Comparison of ENCODE assay signal across 11 cellular contexts in the genomic region with DNA sequence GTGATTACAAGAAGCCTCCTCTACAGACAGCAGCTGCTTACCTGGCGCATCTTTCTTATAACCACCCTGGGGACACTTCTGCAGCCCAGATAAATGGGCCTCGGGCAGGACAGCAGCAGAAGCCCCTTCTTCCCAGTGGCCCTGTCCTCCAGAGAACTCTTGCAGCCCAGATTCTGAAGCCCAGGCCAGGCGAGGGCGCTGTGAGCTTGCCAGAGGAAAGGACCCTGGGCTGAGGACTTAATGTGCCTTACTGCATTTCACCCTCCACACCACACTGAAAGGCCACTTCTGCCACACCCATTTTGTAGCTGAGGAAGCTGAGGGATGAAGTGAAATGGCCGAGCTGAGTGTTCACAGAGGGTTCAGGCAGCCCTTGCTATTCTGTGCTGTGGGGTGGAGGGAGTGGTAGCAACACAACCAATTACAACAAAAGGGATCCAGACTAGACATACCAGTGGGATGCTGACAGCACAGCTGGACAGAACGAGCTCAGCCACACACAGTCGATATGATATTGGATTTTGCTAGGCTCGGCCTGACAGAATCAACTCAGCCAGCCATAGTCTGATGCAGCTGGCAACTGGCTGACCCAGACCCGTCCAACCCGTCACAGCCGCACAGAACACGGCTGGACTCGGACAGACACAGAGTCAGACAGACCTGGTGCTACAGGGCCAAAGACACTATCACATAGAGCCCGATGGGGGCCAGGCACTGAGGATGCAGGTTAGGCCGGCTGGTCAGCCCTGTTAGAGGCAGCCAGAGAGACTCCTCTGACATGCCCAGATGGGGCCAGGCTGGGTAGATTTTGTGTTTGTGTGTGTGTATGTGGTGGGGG. TPM values are rescaled to one million over a fixed set of nuclear protein-coding genes. Genes with fewer than 3 reads are reported as not detected.
A peak's percentile ranks its signal among the peaks of the same experiment; 100 is the strongest.
DNase-seq lines count a peak whose midpoint lies in the region; ATAC-seq, FAIRE-seq and TF ChIP-seq lines count a peak whose summit lies in the region.
"Had no signal": no experiment of that assay in that cellular context is flagged by ENCODE, and none has a peak within 500 bp of the region (broad histone marks: within the 10 kb centered on the region; RNA-seq: fewer than 3 reads in every experiment).

No MANE protein-coding gene starts in this region.

- ATAC-seq in HCT116 (peak; percentile 38), GM21723 (IDR thresholded peaks at IDR 0.05; ENCODE audit: unreplicated experiment) (no peak)

- intact Hi-C loops in Calu3 (cut with micrococcal nuclease; ENCODE audit: unreplicated experiment) (no loop called here), HCT116 (cut with micrococcal nuclease) (no loop called here)

- H3K27me3 Mint-ChIP-seq in Calu3 (ENCODE audit: unreplicated experiment), result no peaks in the 10 kb centered on the region

- no TSS peak for BruUV-seq in Calu3 (replicated peaks; lab: Mats Ljungman, UMichigan)
- BruUV-seq in HCT116 (replicated peaks; lab: Mats Ljungman, UMichigan), result no TSS peak

- no peak overlapping the region for H3K27ac Mint-ChIP-seq in Calu3 (ENCODE audit: unreplicated experiment)
- H3K27ac Mint-ChIP-seq: activated naive CD4-positive, alpha-beta T cell treated with anti-CD3 and anti-CD28 coated beads, Interleukin-2, amount 10 ng/mL, durations not matched to agents 7 days and 5 days had no signal

- TF ChIP-seq POLR2A in HCT116 (IDR thresholded peaks at IDR 0.05; ENCODE audit: borderline replicate concordance, extremely low read depth, insufficient read depth, insufficient read length), result no peak
- TF ChIP-seq POLR2A in H54 (IDR thresholded peaks at IDR 0.05; ENCODE audit: low read depth, low read length), result no peak

- dilution Hi-C loops in keratinocyte (cut with MboI; ENCODE audit: extremely low pct_ligation_motif_present, low sequenced_read_pairs), result no loop called here

- H3K4me2 ChIP-seq in HCT116 (ENCODE audit: low read length) (no peak overlapping the region), keratinocyte (ENCODE audit: control insufficient read depth, extremely low read depth, insufficient read depth, low read depth, low read length) (no peak overlapping the region)

- H3K4me1 ChIP-seq in HCT116 (ENCODE audit: control insufficient read depth in 1 of 2, insufficient read depth in 2 of 2, low read length in 2 of 2) (peaks cover 11 to 28% of the 10 kb centered on the region in 2 experiments), keratinocyte (ENCODE audit: control insufficient read depth, extremely low read depth, insufficient read depth, low read length) (peaks cover 22% of the 10 kb centered on the region)

- no peak overlapping the region for H3K4me3 Mint-ChIP-seq in Calu3 (ENCODE audit: low read depth, unreplicated experiment)
- H3K4me3 Mint-ChIP-seq: activated naive CD4-positive, alpha-beta T cell treated with anti-CD3 and anti-CD28 coated beads, Interleukin-2, amount 10 ng/mL, durations not matched to agents 7 days and 5 days had no signal

- CTCF ChIA-PET in Calu3 (lab: Charles Lee) (interaction anchor here (0.5 to 1.2 kb wide), 3 partner anchors 17 to 353 kb away, joined by 3 to 5 read pairs (median 4); a partner anchor contains a TSS), HCT116 (lab: Charles Lee) (interaction anchor here (0.6 to 1.4 kb wide), 10 partner anchors 9 to 223 kb away, joined by 3 to 6 read pairs (median 4); no protein-coding TSS in a partner anchor)

- no peaks in the 10 kb centered on the region for H3K9me1 ChIP-seq in keratinocyte (ENCODE audit: control insufficient read depth, extremely low read depth, insufficient read depth, low read length)

- H3K27ac ChIP-seq in HCT116 (ENCODE audit: low read depth, low read length) (no peak overlapping the region), keratinocyte (ENCODE audit: control insufficient read depth, insufficient read depth, low read length) (no peak overlapping the region)
- H3K27ac ChIP-seq: SJSA1, upper lobe of left lung had no signal

- H3K4me3 ChIP-seq in HCT116 (replicated peaks in 1 of 2; ENCODE audit: low read depth in 1 of 2, low read length in 2 of 2) (no peak overlapping the region), keratinocyte (ENCODE audit: control insufficient read depth in 2 of 3, extremely low read depth in 1 of 3, insufficient read depth in 2 of 3, low read depth in 1 of 3, low read length in 3 of 3) (no peak overlapping the region)
- H3K4me3 ChIP-seq: SJSA1, upper lobe of left lung had no signal

- no peaks in the 10 kb centered on the region for H3K9me3 ChIP-seq in HCT116 (ENCODE audit: control insufficient read depth in 1 of 2, insufficient read depth in 1 of 2, low read depth in 1 of 2, low read length in 2 of 2)
- H3K9me3 ChIP-seq in keratinocyte (ENCODE audit: control insufficient read depth, low read depth, low read length), result no peaks in the 10 kb centered on the region
- H3K9me3 ChIP-seq: SJSA1, upper lobe of left lung had no signal

- no peaks in the 10 kb centered on the region for H3K9me2 ChIP-seq in HCT116 (ENCODE audit: insufficient read depth)

- H3K36me3 ChIP-seq in HCT116 (ENCODE audit: control insufficient read depth in 1 of 2, insufficient read depth in 2 of 2, low read length in 2 of 2) (no peaks in the 10 kb centered on the region), keratinocyte (ENCODE audit: control insufficient read depth in 2 of 2, extremely low read depth in 1 of 2, insufficient read depth in 2 of 2, low read length in 2 of 2) (no peaks in the 10 kb centered on the region)
- H3K36me3 ChIP-seq: SJSA1, upper lobe of left lung had no signal

- POLR2A ChIA-PET in HCT116 (lab: Charles Lee), result interaction anchor here (1.0 kb wide), 1 partner anchor 58 kb away, joined by 3 read pairs; no protein-coding TSS in a partner anchor

- TF ChIP-seq RAD21 in HCT116 (IDR thresholded peaks at IDR 0.05; ENCODE audit: low read depth), result peak; percentile 60

- no peaks in the 10 kb centered on the region for H3K27me3 ChIP-seq in HCT116 (ENCODE audit: insufficient read depth, low read length)
- no peaks in the 10 kb centered on the region for H3K27me3 ChIP-seq in keratinocyte (ENCODE audit: control insufficient read depth, extremely low read depth, insufficient read depth, low read length)
- H3K27me3 ChIP-seq: SJSA1, upper lobe of left lung had no signal

- H3K9ac ChIP-seq in HCT116 (ENCODE audit: low read length) (no peak overlapping the region), keratinocyte (ENCODE audit: control insufficient read depth, extremely low read depth, insufficient read depth, low read length) (no peak overlapping the region)

- H4K20me1 ChIP-seq in HCT116 (ENCODE audit: insufficient read depth), result no peaks in the 10 kb centered on the region
- no peaks in the 10 kb centered on the region for H4K20me1 ChIP-seq in keratinocyte (ENCODE audit: control insufficient read depth, extremely low read depth, insufficient read depth, low read length)

- H2AFZ ChIP-seq in HCT116 (ENCODE audit: low read depth, low read length, poor library complexity, severe bottlenecking) (no peak overlapping the region), keratinocyte (ENCODE audit: control insufficient read depth, low read length) (no peak overlapping the region)

- TF ChIP-seq CTCF in Calu3 (IDR thresholded peaks at IDR 0.05; ENCODE audit: unreplicated experiment) (no peak), HCT116 (IDR thresholded peaks at IDR 0.05 in 2 of 3, conservative IDR thresholded peaks at IDR 0.05 in 1 of 3; ENCODE audit: borderline replicate concordance in 1 of 3, insufficient read depth in 1 of 3, low read depth in 2 of 3, low read length in 2 of 3) (peak; percentile 64 to 80 (median 73); a peak in 5 of 6 replicates), keratinocyte (optimal IDR thresholded peaks at IDR 0.05 in 1 of 3, IDR thresholded peaks at IDR 0.05 in 1 of 3, conservative IDR thresholded peaks at IDR 0.05 in 1 of 3; ENCODE audit: extremely low read depth in 1 of 3, insufficient read depth in 2 of 3, low read length in 3 of 3) (peak in 2 of 3 experiments; percentile 9 to 25)

- H3K4me1 Mint-ChIP-seq in Calu3 (ENCODE audit: low read depth, unreplicated experiment), result peaks cover 41% of the 10 kb centered on the region

- FAIRE-seq in keratinocyte (lab: Jason Lieb, UNC), result no peak
- FAIRE-seq in H54 (lab: Jason Lieb, UNC), result no peak

- RAD21 ChIA-PET in HCT116 (lab: Charles Lee; ENCODE audit: low non-redundant PET in 1 of 2, low total read pairs in 2 of 2, uncharacterized antibody in 2 of 2, unreplicated experiment in 2 of 2), result no interaction called here

- DNase-seq in Calu3 (peak; percentile 15), HCT116 (ENCODE audit: low read depth, low spot score) (peak; percentile 27), SW480 (ENCODE audit: low spot score) (peak; percentile 30), keratinocyte (ENCODE audit: low read depth, low spot score) (no peak), H54 (ENCODE audit: insufficient read length, low spot score) (no peak), superior temporal gyrus (ENCODE audit: extremely low spot score) (no peak)
- no peak for DNase-seq in stimulated activated CD4-positive, alpha-beta T cell treated with anti-CD3 and anti-CD28 coated beads, Interleukin-15, amount 100 ng/mL, for 24 hours
- DNase-seq: activated naive CD4-positive, alpha-beta T cell treated with anti-CD3 and anti-CD28 coated beads, Interleukin-2, amount 10 ng/mL, durations not matched to agents 7 days and 5 days had no signal

- H3K9me3 Mint-ChIP-seq in Calu3 (ENCODE audit: low read depth, unreplicated experiment), result peaks cover 3% of the 10 kb centered on the region
- H3K9me3 Mint-ChIP-seq: activated naive CD4-positive, alpha-beta T cell treated with anti-CD3 and anti-CD28 coated beads, Interleukin-2, amount 10 ng/mL, durations not matched to agents 7 days and 5 days had no signal

- H3K79me2 ChIP-seq in HCT116 (ENCODE audit: insufficient read depth, low read length) (no peaks in the 10 kb centered on the region), keratinocyte (ENCODE audit: control insufficient read depth, insufficient read depth, low read length) (no peaks in the 10 kb centered on the region)

- H3K36me3 Mint-ChIP-seq in Calu3 (ENCODE audit: insufficient read depth, unreplicated experiment), result peaks cover 12% of the 10 kb centered on the region
- H3K36me3 Mint-ChIP-seq: activated naive CD4-positive, alpha-beta T cell treated with anti-CD3 and anti-CD28 coated beads, Interleukin-2, amount 10 ng/mL, durations not matched to agents 7 days and 5 days had no signal

RNA-seq across cellular contexts. Expression of a gene that starts 7.3 kb away (rescaled TPM):
- total RNA-seq in Calu3 (2022) (1.1 and 1.4 TPM in 2 replicates), HCT116 (2021; ENCODE audit: unreplicated experiment) (12.8 TPM)
- 11.6 and 15.9 TPM in 2 replicates for polyA plus RNA-seq in HCT116 (2012)
- polyA plus RNA-seq in keratinocyte, result 0.06 to 0.27 TPM (median 0.20 TPM) in 3 replicates
- not detected for polyA plus RNA-seq in keratinocyte (2011; ENCODE audit: low read depth)
- 0.13 and 0.19 TPM in 2 replicates for polyA plus RNA-seq in keratinocyte (2011; cell fraction: cytosol; rRNA removed)
- not detected in 2 replicates for polyA plus RNA-seq in keratinocyte (2011; cell fraction: nucleus; rRNA removed)
- 0.10 TPM in 1 of 2 replicates, not detected in the other for polyA plus RNA-seq in keratinocyte (2012; ENCODE audit: low replicate concordance)
- polyA minus RNA-seq in keratinocyte, result 4.5 TPM in 1 of 3 replicates, not detected in the others
- not detected for polyA minus RNA-seq in keratinocyte (2011; cell fraction: cytosol; rRNA and poly(A)+ RNA removed)
- not detected in 2 replicates for polyA minus RNA-seq in keratinocyte (2011; cell fraction: nucleus; rRNA and poly(A)+ RNA removed)

RNA-seq across cellular contexts. Expression of a gene that starts 37.8 kb away (rescaled TPM):
- total RNA-seq in Calu3 (2022), result 10.7 and 11.4 TPM in 2 replicates
- 12.0 TPM for total RNA-seq in HCT116 (2021; ENCODE audit: unreplicated experiment)
- 5.3 and 6.6 TPM in 2 replicates for polyA plus RNA-seq in HCT116 (2012)
- polyA plus RNA-seq in keratinocyte, result 4.9 to 7.6 TPM (median 5.3 TPM) in 3 replicates
- 2.2 TPM for polyA plus RNA-seq in keratinocyte (2011; ENCODE audit: low read depth)
- polyA plus RNA-seq in keratinocyte (2011; cell fraction: cytosol; rRNA removed), result 3.6 and 5.6 TPM in 2 replicates
- 6.2 and 8.2 TPM in 2 replicates for polyA plus RNA-seq in keratinocyte (2011; cell fraction: nucleus; rRNA removed)
- polyA plus RNA-seq in keratinocyte (2012; ENCODE audit: low replicate concordance), result 2.8 and 3.6 TPM in 2 replicates
- polyA minus RNA-seq in keratinocyte, result 1.2 to 4.5 TPM (median 3.0 TPM) in 3 replicates
- polyA minus RNA-seq in keratinocyte (2011; cell fraction: cytosol; rRNA and poly(A)+ RNA removed), result 2.1 TPM
- polyA minus RNA-seq in keratinocyte (2011; cell fraction: nucleus; rRNA and poly(A)+ RNA removed), result 1.6 and 1.8 TPM in 2 replicates

RNA-seq across cellular contexts. Expression of a gene that starts 47.5 kb away (rescaled TPM):
- total RNA-seq in Calu3 (2022) (not detected in 2 replicates), HCT116 (2021; ENCODE audit: unreplicated experiment) (not detected)
- 0.03 TPM in 1 of 2 replicates, not detected in the other for polyA plus RNA-seq in HCT116 (2012)
- polyA plus RNA-seq in keratinocyte, result not detected in 3 replicates
- not detected for polyA plus RNA-seq in keratinocyte (2011; ENCODE audit: low read depth)
- not detected in 2 replicates for polyA plus RNA-seq in keratinocyte (2011; cell fraction: cytosol; rRNA removed)
- not detected in 2 replicates for polyA plus RNA-seq in keratinocyte (2011; cell fraction: nucleus; rRNA removed)
- not detected in 2 replicates for polyA plus RNA-seq in keratinocyte (2012; ENCODE audit: low replicate concordance)
- not detected in 3 replicates for polyA minus RNA-seq in keratinocyte
- polyA minus RNA-seq in keratinocyte (2011; cell fraction: cytosol; rRNA and poly(A)+ RNA removed), result not detected
- not detected in 2 replicates for polyA minus RNA-seq in keratinocyte (2011; cell fraction: nucleus; rRNA and poly(A)+ RNA removed)
- total RNA-seq: SJSA1 had no signal

Comparison
In these comparisons a context has a peak if more than half of its experiments do, and no peak if none do; other contexts are left out.
1. DNase-seq: peak in Calu3 (single experiment), HCT116 (single experiment) and SW480 (single experiment); none in keratinocyte (single experiment), H54 (single experiment), stimulated activated CD4-positive, alpha-beta T cell treated with anti-CD3 and anti-CD28 coated beads, Interleukin-15, amount 100 ng/mL, for 24 hours (single experiment) and superior temporal gyrus (single experiment).